2 cellular contexts compared by ENCODE assay signal in the genomic region with DNA sequence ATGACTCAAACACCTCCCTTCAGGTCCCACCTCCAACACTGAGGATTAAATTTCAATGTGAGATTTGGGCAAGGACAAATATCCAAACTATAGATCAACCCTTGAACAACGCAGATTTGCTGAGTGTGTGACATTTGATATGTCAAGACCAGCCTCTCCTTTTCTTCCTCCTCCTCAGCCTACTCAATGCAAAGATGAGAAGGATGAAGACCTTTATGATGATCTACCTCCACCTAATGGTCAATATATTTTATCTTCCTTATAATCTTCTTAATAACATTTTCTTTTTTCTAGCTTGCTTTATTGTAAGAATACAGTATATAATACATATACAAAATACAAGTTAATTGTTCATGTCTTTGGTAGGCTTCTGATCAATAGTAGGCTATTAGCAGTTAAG.
A peak's percentile ranks its signal among the peaks of the same experiment; 100 is the strongest.
TF ChIP-seq lines count a peak whose summit lies in the region.

No MANE protein-coding gene starts in this region.

TF ChIP-seq in liver, 16 proteins besides CTCF, POLR2A, EP300 and RAD21 (continued from another document):
- no peak for TF ChIP-seq JUND (IDR thresholded peaks at IDR 0.05)
- no peak for TF ChIP-seq YY1 (IDR thresholded peaks at IDR 0.05)
TF ChIP-seq in liver: peak in this region for 0.

TF ChIP-seq in HepG2, 621 proteins besides CTCF, POLR2A, EP300 and RAD21:
- TF ChIP-seq, protein P1, sequence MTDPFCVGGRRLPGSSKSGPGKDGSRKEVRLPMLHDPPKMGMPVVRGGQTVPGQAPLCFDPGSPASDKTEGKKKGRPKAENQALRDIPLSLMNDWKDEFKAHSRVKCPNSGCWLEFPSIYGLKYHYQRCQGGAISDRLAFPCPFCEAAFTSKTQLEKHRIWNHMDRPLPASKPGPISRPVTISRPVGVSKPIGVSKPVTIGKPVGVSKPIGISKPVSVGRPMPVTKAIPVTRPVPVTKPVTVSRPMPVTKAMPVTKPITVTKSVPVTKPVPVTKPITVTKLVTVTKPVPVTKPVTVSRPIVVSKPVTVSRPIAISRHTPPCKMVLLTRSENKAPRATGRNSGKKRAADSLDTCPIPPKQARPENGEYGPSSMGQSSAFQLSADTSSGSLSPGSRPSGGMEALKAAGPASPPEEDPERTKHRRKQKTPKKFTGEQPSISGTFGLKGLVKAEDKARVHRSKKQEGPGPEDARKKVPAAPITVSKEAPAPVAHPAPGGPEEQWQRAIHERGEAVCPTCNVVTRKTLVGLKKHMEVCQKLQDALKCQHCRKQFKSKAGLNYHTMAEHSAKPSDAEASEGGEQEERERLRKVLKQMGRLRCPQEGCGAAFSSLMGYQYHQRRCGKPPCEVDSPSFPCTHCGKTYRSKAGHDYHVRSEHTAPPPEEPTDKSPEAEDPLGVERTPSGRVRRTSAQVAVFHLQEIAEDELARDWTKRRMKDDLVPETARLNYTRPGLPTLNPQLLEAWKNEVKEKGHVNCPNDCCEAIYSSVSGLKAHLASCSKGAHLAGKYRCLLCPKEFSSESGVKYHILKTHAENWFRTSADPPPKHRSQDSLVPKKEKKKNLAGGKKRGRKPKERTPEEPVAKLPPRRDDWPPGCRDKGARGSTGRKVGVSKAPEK (CRISPR knock-in tag; IDR thresholded peaks at IDR 0.05; ENCODE audit: borderline replicate concordance): no peak
- peak in 1 of 2 experiments; percentile 11; a peak in 2 of 4 replicates for TF ChIP-seq MAFK (conservative IDR thresholded peaks at IDR 0.05 in 1 of 2, IDR thresholded peaks at IDR 0.05 in 1 of 2; ENCODE audit: low read length in 2 of 2)
